In genomic region chr19:45469132-45469834, GRCh38 we compare ENCODE assay signal across 8 cellular contexts. TPM values are rescaled to one million over a fixed set of nuclear protein-coding genes. Genes with fewer than 3 reads are reported as not detected.
DNase-seq lines count a peak whose midpoint lies in the region; ATAC-seq and TF ChIP-seq lines count a peak whose summit lies in the region.

No MANE protein-coding gene starts in this region.

- peaks cover 59 to 77% (median 62%) of the 10 kb centered on the region in 3 donors for H3K4me1 Mint-ChIP-seq in naive B cell
- peaks cover 60% of the 10 kb centered on the region for H3K4me1 Mint-ChIP-seq in stimulated activated effector memory CD8-positive, alpha-beta T cell treated with anti-CD3 and anti-CD28 coated beads, Interleukin-12 subunit alpha, Interleukin-12 subunit beta, amount 100 ng/mL, for 72 hours

- H3K4me1 ChIP-seq in KMS-11 (ENCODE audit: low read depth, poor library complexity, severe bottlenecking) (peaks cover 20% of the 10 kb centered on the region), Peyer's patch (peaks cover 0 to 22% (median 12%) of the 10 kb centered on the region in 4 donors), esophagus squamous epithelium (peaks cover 23 to 41% (median 23%) of the 10 kb centered on the region in 3 donors)

- DNase-seq in DMS153 treated with DMSO at 0.1 percent for 48 hours (lab: John Stamatoyannopoulos, UW; ENCODE audit: unreplicated experiment) (peak; percentile 82), Peyer's patch (peak; percentile 92 to 97 (median 96)), activated T-helper 1 cell treated with Interleukin-2 at 50 U/mL for 16 hours (ENCODE audit: low read depth) (peak; percentile 88), esophagus squamous epithelium (lab: John Stamatoyannopoulos, UW) (peak; percentile 62), naive B cell (peak; percentile 94)
- peak; percentile 91 to 96 for DNase-seq in stimulated activated effector memory CD8-positive, alpha-beta T cell treated with anti-CD3 and anti-CD28 coated beads, Interleukin-12 subunit alpha, Interleukin-12 subunit beta, amount 100 ng/mL, for 72 hours (ENCODE audit: low spot score in 2 of 2)

- H3K36me3 Mint-ChIP-seq in naive B cell = peaks cover 0 to 8% of the 10 kb centered on the region in 2 donors
- peaks cover 74% of the 10 kb centered on the region for H3K36me3 Mint-ChIP-seq in stimulated activated effector memory CD8-positive, alpha-beta T cell treated with anti-CD3 and anti-CD28 coated beads, Interleukin-12 subunit alpha, Interleukin-12 subunit beta, amount 100 ng/mL, for 72 hours

- H3K9me3 ChIP-seq in Peyer's patch (no peaks in the 10 kb centered on the region), esophagus squamous epithelium (no peaks in the 10 kb centered on the region)

- peak overlapping the region; percentile 62 for H2AFZ ChIP-seq in KMS-11 (ENCODE audit: low read depth)

- H3K9ac ChIP-seq in KMS-11 = peak overlapping the region; percentile 71

- H3K36me3 ChIP-seq in KMS-11 (ENCODE audit: insufficient read depth) = no peaks in the 10 kb centered on the region
- H3K36me3 ChIP-seq in Peyer's patch = no peaks in the 10 kb centered on the region
- H3K36me3 ChIP-seq in esophagus squamous epithelium = no peaks in the 10 kb centered on the region

- TF ChIP-seq CTCF in KMS-11 (conservative IDR thresholded peaks at IDR 0.05; ENCODE audit: low read depth, low read length) (no peak), Peyer's patch (IDR thresholded peaks at IDR 0.05) (no peak), esophagus squamous epithelium (IDR thresholded peaks at IDR 0.05) (no peak)

- H3K27ac ChIP-seq in KMS-11 (peak overlapping the region; percentile 86), Peyer's patch (peak overlapping the region; percentile 86 to 96 (median 94)), esophagus squamous epithelium (peak overlapping the region; percentile 98 to 99 (median 98))

- WGBS in esophagus squamous epithelium, 2 donors = 0% methylated on average over 8 to 9 of the region's 60 CpGs

- TF ChIP-seq POLR2A in Peyer's patch (IDR thresholded peaks at IDR 0.05) (peak; percentile 37 to 52), esophagus squamous epithelium (IDR thresholded peaks at IDR 0.05) (peak in 2 of 4 donors; percentile 64 to 68)

- H3K27me3 ChIP-seq in KMS-11 (ENCODE audit: insufficient read depth, low read depth) (peaks cover 25% of the 10 kb centered on the region; the same call in 1 of the 2 replicates), Peyer's patch (no peaks in the 10 kb centered on the region), esophagus squamous epithelium (peaks cover 0 to 7% (median 0%) of the 10 kb centered on the region in 4 donors)

- ATAC-seq in GM21737 (IDR thresholded peaks at IDR 0.05; ENCODE audit: unreplicated experiment) (peak; percentile 50), naive B cell (ENCODE audit: low read depth in 2 of 2) (peak; percentile 56 to 59)
- ATAC-seq in stimulated activated effector memory CD8-positive, alpha-beta T cell treated with anti-CD3 and anti-CD28 coated beads, Interleukin-12 subunit alpha, Interleukin-12 subunit beta, amount 100 ng/mL, for 72 hours = peak; percentile 83

- H3K4me3 ChIP-seq in KMS-11 (IDR thresholded peaks at IDR 0.05; ENCODE audit: insufficient read depth, low read depth, low read length) (peak overlapping the region; percentile 43), Peyer's patch (peak overlapping the region; percentile 36 to 78 (median 64)), esophagus squamous epithelium (peak overlapping the region; percentile 61 to 84 (median 78))

- no peaks in the 10 kb centered on the region for H4K20me1 ChIP-seq in KMS-11 (ENCODE audit: insufficient read depth)

- peak overlapping the region; percentile 100 for H3K4me2 ChIP-seq in KMS-11

- peak overlapping the region; percentile 94 to 100 (median 99) for H3K27ac Mint-ChIP-seq in naive B cell
- peak overlapping the region; percentile 98 for H3K27ac Mint-ChIP-seq in stimulated activated effector memory CD8-positive, alpha-beta T cell treated with anti-CD3 and anti-CD28 coated beads, Interleukin-12 subunit alpha, Interleukin-12 subunit beta, amount 100 ng/mL, for 72 hours

- intact Hi-C loops in esophagus squamous epithelium (cut with DNase I) = no loop called here

- peaks cover 29 to 52% (median 38%) of the 10 kb centered on the region in 3 donors for H3K27me3 Mint-ChIP-seq in naive B cell

- peak overlapping the region; percentile 89 to 99 (median 96) for H3K4me3 Mint-ChIP-seq in naive B cell
- H3K4me3 Mint-ChIP-seq in stimulated activated effector memory CD8-positive, alpha-beta T cell treated with anti-CD3 and anti-CD28 coated beads, Interleukin-12 subunit alpha, Interleukin-12 subunit beta, amount 100 ng/mL, for 72 hours = peak overlapping the region; percentile 91

- H3K9me3 Mint-ChIP-seq in naive B cell = peaks cover 0 to 8% (median 0%) of the 10 kb centered on the region in 7 donors
- H3K9me3 Mint-ChIP-seq in stimulated activated effector memory CD8-positive, alpha-beta T cell treated with anti-CD3 and anti-CD28 coated beads, Interleukin-12 subunit alpha, Interleukin-12 subunit beta, amount 100 ng/mL, for 72 hours = no peaks in the 10 kb centered on the region

- H3K79me2 ChIP-seq in KMS-11 (ENCODE audit: insufficient read depth, low read depth) = no peaks in the 10 kb centered on the region

RNA-seq across cellular contexts. Expression of gene FOSB, which starts 1.5 kb away (rescaled TPM):
- total RNA-seq in Peyer's patch (10 to 100 TPM in 2 of 4 donors, 1 to 10 TPM in 1, under 1 TPM in 1; 0.85 to 56.1 (median 9.6) TPM), esophagus squamous epithelium (1 to 10 TPM; 1.7 to 4.6 (median 2.5) TPM)
- 100 to 1,000 TPM in 1 of 6 donors, 10 to 100 TPM in 5; 26.6 to 110 (median 82.1) TPM for polyA plus RNA-seq in naive B cell (ENCODE audit: low read depth in 6 of 6)

RNA-seq across cellular contexts. Expression of gene RTN2, which starts 27.6 kb away (rescaled TPM):
- 10 to 100 TPM in 1 of 4 donors, 1 to 10 TPM in 2, under 1 TPM in 1; 0.53 to 42.1 (median 4.3) TPM for total RNA-seq in Peyer's patch
- total RNA-seq in esophagus squamous epithelium = 1 to 10 TPM; 1.9 to 7.2 (median 4.2) TPM
- polyA plus RNA-seq in naive B cell (ENCODE audit: low read depth in 6 of 6) = under 1 TPM in 3 of 6 donors, not detected in 3; 0.28 to 0.58 (median 0.47) TPM

RNA-seq across cellular contexts. Expression of gene PPM1N, which starts 29.0 kb away (rescaled TPM):
- total RNA-seq in Peyer's patch (1 to 10 TPM in 2 of 4 donors, not detected in 2; 1.5 to 1.7 TPM), esophagus squamous epithelium (1 to 10 TPM; 1.8 to 6.7 (median 4.0) TPM)
- polyA plus RNA-seq in naive B cell (ENCODE audit: low read depth in 6 of 6) = 1 to 10 TPM; 1.6 to 3.4 (median 2.4) TPM

RNA-seq across cellular contexts. Expression of gene VASP, which starts 38.0 kb away (rescaled TPM):
- total RNA-seq in Peyer's patch (100 to 1,000 TPM in 3 of 4 donors, 10 to 100 TPM in 1; 81.7 to 123 (median 112) TPM), esophagus squamous epithelium (10 to 100 TPM; 39.2 to 82.9 (median 52.7) TPM)
- 10 to 100 TPM; 51.5 to 87.2 (median 64.3) TPM for polyA plus RNA-seq in naive B cell (ENCODE audit: low read depth in 6 of 6)

RNA-seq across cellular contexts. Expression of gene ERCC1, which starts 45.6 kb away (rescaled TPM):
- total RNA-seq in Peyer's patch (10 to 100 TPM; 39.9 to 69.3 (median 52.5) TPM), esophagus squamous epithelium (10 to 100 TPM; 27.7 to 80.9 (median 48.5) TPM)
- polyA plus RNA-seq in naive B cell (ENCODE audit: low read depth in 6 of 6) = 10 to 100 TPM; 40.0 to 91.4 (median 46.2) TPM

Comparison
In these comparisons a context has a peak if more than half of its experiments do, and no peak if none do; other contexts are left out.
1. Peak in every context shown above with its lines: DNase-seq, ATAC-seq, H3K4me3 ChIP-seq and H3K27ac ChIP-seq.